Comparison of ENCODE assay signal across 8 cellular contexts in genomic region chr1:151346769-151347522, GRCh38. TPM values are rescaled to one million over a fixed set of nuclear protein-coding genes. Genes with fewer than 3 reads are reported as not detected.
DNase-seq lines count a peak whose midpoint lies in the region; ATAC-seq and TF ChIP-seq lines count a peak whose summit lies in the region.

Gene RFX5 (minus strand): TSS chr1:151347252. CDS start chr1:151346320, 932 bp downstream.

- H3K36me3 ChIP-seq in SK-N-MC (ENCODE audit: insufficient read depth, low read length) (peaks cover 17% of the 10 kb centered on the region; the same call in 1 of the 2 replicates), gastroesophageal sphincter (peaks cover 0 to 36% of the 10 kb centered on the region in 2 donors), neutrophil (peaks cover 28% of the 10 kb centered on the region)

- peak within 1 kb of the TSS; percentile 96 for H3K27ac Mint-ChIP-seq in HFFc6
- H3K27ac Mint-ChIP-seq in activated naive CD4-positive, alpha-beta T cell treated with anti-CD3 and anti-CD28 coated beads, Interleukin-2, amount 10 ng/mL, durations not matched to agents 7 days and 5 days, result peak within 1 kb of the TSS; percentile 95

- H3K27ac ChIP-seq in SK-N-MC (peak within 1 kb of the TSS; percentile 92), gastroesophageal sphincter (peak within 1 kb of the TSS; percentile 83 to 93 (median 89)), neutrophil (peak within 1 kb of the TSS; percentile 94), substantia nigra (ENCODE audit: low read depth, low read length, poor library complexity, severe bottlenecking) (peak within 1 kb of the TSS; percentile 90)

- CTCF ChIA-PET in activated naive CD4-positive, alpha-beta T cell treated with anti-CD3 and anti-CD28 coated beads, Interleukin-2, amount 10 ng/mL, durations not matched to agents 7 days and 5 days (lab: Charles Lee), result no interaction called here

- H3K4me1 Mint-ChIP-seq in HFFc6 (ENCODE audit: low read depth), result peaks cover 25% of the 10 kb centered on the region
- H3K4me1 Mint-ChIP-seq in activated naive CD4-positive, alpha-beta T cell treated with anti-CD3 and anti-CD28 coated beads, Interleukin-2, amount 10 ng/mL, durations not matched to agents 7 days and 5 days, result peaks cover 33% of the 10 kb centered on the region

- DNase-seq in GM04503 (ENCODE audit: low read depth) (peak; percentile 70), HFFc6 (peak; percentile 97), NB4 (ENCODE audit: low read depth) (peak; percentile 99), SK-N-MC (ENCODE audit: low read depth, low spot score) (peak; percentile 94), substantia nigra (lab: John Stamatoyannopoulos, UW) (peak; percentile 48 to 97 (median 89))
- peak; percentile 97 for DNase-seq in activated naive CD4-positive, alpha-beta T cell treated with anti-CD3 and anti-CD28 coated beads, Interleukin-2, amount 10 ng/mL, durations not matched to agents 7 days and 5 days

- H3K9me3 Mint-ChIP-seq in HFFc6, result peaks cover 3% of the 10 kb centered on the region
- H3K9me3 Mint-ChIP-seq in activated naive CD4-positive, alpha-beta T cell treated with anti-CD3 and anti-CD28 coated beads, Interleukin-2, amount 10 ng/mL, durations not matched to agents 7 days and 5 days, result peaks cover 5% of the 10 kb centered on the region

- TF ChIP-seq CTCF in HFFc6 (IDR thresholded peaks at IDR 0.05), result no peak
- no peak for TF ChIP-seq CTCF in NB4 (IDR thresholded peaks at IDR 0.05; ENCODE audit: low read depth, low read length)
- peak in 1 of 4 experiments; percentile 3 for TF ChIP-seq CTCF in gastroesophageal sphincter (IDR thresholded peaks at IDR 0.05)
- TF ChIP-seq CTCF in neutrophil (IDR thresholded peaks at IDR 0.05), result peak; percentile 44

- TF ChIP-seq POLR2A in NB4 (IDR thresholded peaks at IDR 0.05; ENCODE audit: extremely low read depth, insufficient read length) (peak; percentile 41), gastroesophageal sphincter (IDR thresholded peaks at IDR 0.05) (peak; percentile 40)

- H3K9me3 ChIP-seq in SK-N-MC (ENCODE audit: low read depth, low read length) (no peaks in the 10 kb centered on the region), gastroesophageal sphincter (no peaks in the 10 kb centered on the region), neutrophil (no peaks in the 10 kb centered on the region)

- H3K4me3 ChIP-seq in NB4 (ENCODE audit: low read depth, low read length) (peak within 1 kb of the TSS; percentile 90), SK-N-MC (peak within 1 kb of the TSS; percentile 87), gastroesophageal sphincter (peak within 1 kb of the TSS; percentile 59 to 69), neutrophil (ENCODE audit: low read depth in 1 of 2, low read length in 1 of 2) (peak within 1 kb of the TSS; percentile 75 to 90)

- TF ChIP-seq EP300 in gastroesophageal sphincter (IDR thresholded peaks at IDR 0.05), result no peak

- 0% methylated on average over 2 to 29 of the region's 38 CpGs for whole genome bisulfite sequencing in gastroesophageal sphincter (ENCODE audit: low coverage in 1 of 2), 2 donors

- H3K36me3 Mint-ChIP-seq in HFFc6 (ENCODE audit: low read depth), result peaks cover 8% of the 10 kb centered on the region
- H3K36me3 Mint-ChIP-seq in activated naive CD4-positive, alpha-beta T cell treated with anti-CD3 and anti-CD28 coated beads, Interleukin-2, amount 10 ng/mL, durations not matched to agents 7 days and 5 days, result peaks cover 35% of the 10 kb centered on the region

- peaks cover 8 to 31% (median 11%) of the 10 kb centered on the region in 3 donors for H3K4me1 ChIP-seq in gastroesophageal sphincter
- peaks cover 12 to 15% of the 10 kb centered on the region in 2 experiments for H3K4me1 ChIP-seq in neutrophil (ENCODE audit: control insufficient read depth in 1 of 2, insufficient read depth in 1 of 2, low read depth in 1 of 2, low read length in 1 of 2)

- peak; percentile 99 for ATAC-seq in gastroesophageal sphincter

- peak within 1 kb of the TSS; percentile 88 for H3K9ac ChIP-seq in SK-N-MC (ENCODE audit: insufficient read length)

- no peaks in the 10 kb centered on the region for H3K27me3 Mint-ChIP-seq in HFFc6 (ENCODE audit: insufficient read depth)
- H3K27me3 Mint-ChIP-seq in activated naive CD4-positive, alpha-beta T cell treated with anti-CD3 and anti-CD28 coated beads, Interleukin-2, amount 10 ng/mL, durations not matched to agents 7 days and 5 days, result no peaks in the 10 kb centered on the region

- no peaks in the 10 kb centered on the region for H3K27me3 ChIP-seq in gastroesophageal sphincter
- no peaks in the 10 kb centered on the region for H3K27me3 ChIP-seq in neutrophil

- H3K4me3 Mint-ChIP-seq in HFFc6, result peak within 1 kb of the TSS; percentile 96
- H3K4me3 Mint-ChIP-seq in activated naive CD4-positive, alpha-beta T cell treated with anti-CD3 and anti-CD28 coated beads, Interleukin-2, amount 10 ng/mL, durations not matched to agents 7 days and 5 days, result peak within 1 kb of the TSS; percentile 87

RNA-seq across cellular contexts. Expression of gene RFX5, which starts in this region (rescaled TPM):
- 10 to 100 TPM; 32.1 to 39.0 (median 35.7) TPM for total RNA-seq in HFFc6 (2021; fragmentation: NEBNext Ultra II Directional; extraction: Animal tissue kit (Norgen Biotek cat#: 25700))
- total RNA-seq in gastroesophageal sphincter, result 10 to 100 TPM; 32.6 to 66.1 (median 44.5) TPM

Comparison
In these comparisons a context has a peak if more than half of its experiments do, and no peak if none do; other contexts are left out.
1. Peak in every context shown above with its lines: DNase-seq, ATAC-seq, H3K4me3 ChIP-seq and H3K27ac ChIP-seq.